In genomic region chr2:160420711-160421110, GRCh38 we compare ENCODE assay signal across 17 cellular contexts.
A peak's percentile ranks its signal among the peaks of the same experiment; 100 is the strongest.
DNase-seq lines count a peak whose midpoint lies in the region; ATAC-seq, FAIRE-seq and TF ChIP-seq lines count a peak whose summit lies in the region.
"Had no signal": no experiment of that assay in that cellular context is flagged by ENCODE, and none has a peak within 500 bp of the region (broad histone marks: within the 10 kb centered on the region; RNA-seq: fewer than 3 reads in every experiment).

No MANE protein-coding gene starts in this region.

- H4K20me1 ChIP-seq in astrocyte (ENCODE audit: insufficient read depth, low read length) (no peaks in the 10 kb centered on the region), smooth muscle cell (ENCODE audit: low read depth) (peaks cover 7% of the 10 kb centered on the region)

- H3K9ac ChIP-seq in astrocyte (ENCODE audit: low read length) (no peak overlapping the region), smooth muscle cell (ENCODE audit: low read depth) (peak overlapping the region; percentile 35)

- FAIRE-seq in astrocyte (lab: Jason Lieb, UNC), result peak; percentile 20
- FAIRE-seq: HTR-8/SVneo had no signal

- peaks cover 23% of the 10 kb centered on the region for H3F3A ChIP-seq in smooth muscle cell (ENCODE audit: low read depth)

- H3K4me3 Mint-ChIP-seq in astrocyte (ENCODE audit: unreplicated experiment), result no peak overlapping the region
- H3K4me3 Mint-ChIP-seq: activated naive CD4-positive, alpha-beta T cell treated with anti-CD3 and anti-CD28 coated beads, Interleukin-2, amount 10 ng/mL, durations not matched to agents 7 days and 5 days; neural crest cell had no signal

- peaks cover 0 to 5% of the 10 kb centered on the region in 2 donors for H3K9me3 Mint-ChIP-seq in activated naive CD4-positive, alpha-beta T cell treated with anti-CD3 and anti-CD28 coated beads, Interleukin-2, amount 50 U/mL, for 72 hours
- H3K9me3 Mint-ChIP-seq in astrocyte (ENCODE audit: unreplicated experiment), result no peaks in the 10 kb centered on the region
- H3K9me3 Mint-ChIP-seq: neural crest cell, T-cell had no signal

- peak overlapping the region; percentile 55 for H3K27ac ChIP-seq in KOPT-K1 (ENCODE audit: low read depth, low read length, poor library complexity, severe bottlenecking)
- H3K27ac ChIP-seq in astrocyte (ENCODE audit: low read depth, low read length), result no peak overlapping the region
- peak overlapping the region; percentile 98 for H3K27ac ChIP-seq in smooth muscle cell (ENCODE audit: low read depth)
- H3K27ac ChIP-seq: cardiac muscle cell had no signal

- H3K27ac Mint-ChIP-seq in activated naive CD4-positive, alpha-beta T cell treated with anti-CD3 and anti-CD28 coated beads, Interleukin-2, amount 50 U/mL, for 72 hours, result peak overlapping the region; percentile 29 to 63
- H3K27ac Mint-ChIP-seq in astrocyte (ENCODE audit: unreplicated experiment), result no peak overlapping the region
- H3K27ac Mint-ChIP-seq: activated naive CD4-positive, alpha-beta T cell treated with anti-CD3 and anti-CD28 coated beads, Interleukin-2, amount 10 ng/mL, durations not matched to agents 7 days and 5 days had no signal

- peaks cover 6% of the 10 kb centered on the region for H3K79me2 ChIP-seq in astrocyte (ENCODE audit: insufficient read depth, low read length)
- peaks cover 68% of the 10 kb centered on the region for H3K79me2 ChIP-seq in smooth muscle cell (ENCODE audit: low read depth)

- H2AFZ ChIP-seq in astrocyte (ENCODE audit: low read depth, low read length), result no peak overlapping the region
- no peak overlapping the region for H2AFZ ChIP-seq in smooth muscle cell (ENCODE audit: low read depth)

- H3K27me3 Mint-ChIP-seq in astrocyte (ENCODE audit: low read depth, unreplicated experiment), result no peaks in the 10 kb centered on the region
- H3K27me3 Mint-ChIP-seq: activated naive CD4-positive, alpha-beta T cell treated with anti-CD3 and anti-CD28 coated beads, Interleukin-2, amount 10 ng/mL, durations not matched to agents 7 days and 5 days; T-cell had no signal

- peaks cover 32% of the 10 kb centered on the region for H3K4me1 ChIP-seq in astrocyte (ENCODE audit: insufficient read depth, low read length)
- H3K4me1 ChIP-seq in smooth muscle cell (ENCODE audit: low read depth), result peaks cover 41% of the 10 kb centered on the region

- H3K27me3 ChIP-seq in astrocyte (ENCODE audit: insufficient read depth, low read length) (no peaks in the 10 kb centered on the region), smooth muscle cell (ENCODE audit: low read depth) (no peaks in the 10 kb centered on the region)
- H3K27me3 ChIP-seq: cardiac muscle cell, stomach, vagina had no signal

- H3K9me3 ChIP-seq in KOPT-K1 (ENCODE audit: insufficient read depth, low read length, poor library complexity, severe bottlenecking), result no peaks in the 10 kb centered on the region
- H3K9me3 ChIP-seq in astrocyte (ENCODE audit: insufficient read depth, low read depth, low read length), result no peaks in the 10 kb centered on the region
- no peaks in the 10 kb centered on the region for H3K9me3 ChIP-seq in smooth muscle cell (replicated peaks; ENCODE audit: low read depth)
- H3K9me3 ChIP-seq: stomach, vagina had no signal

- H3K4me3 ChIP-seq in astrocyte (ENCODE audit: insufficient read depth, low read depth, low read length) (no peak overlapping the region), smooth muscle cell (no peak overlapping the region)
- H3K4me3 ChIP-seq: cardiac muscle cell, stomach, vagina had no signal

- H3K36me3 Mint-ChIP-seq in activated naive CD4-positive, alpha-beta T cell treated with anti-CD3 and anti-CD28 coated beads, Interleukin-2, amount 50 U/mL, for 72 hours, result peaks cover 0 to 20% of the 10 kb centered on the region in 2 donors
- H3K36me3 Mint-ChIP-seq in astrocyte (ENCODE audit: low read depth, unreplicated experiment), result peaks cover 4% of the 10 kb centered on the region

- no peak overlapping the region for H3K4me2 ChIP-seq in astrocyte (ENCODE audit: low read length)
- peak overlapping the region; percentile 77 for H3K4me2 ChIP-seq in smooth muscle cell

- H3K4me1 Mint-ChIP-seq in astrocyte (ENCODE audit: low read depth, unreplicated experiment), result peaks cover 67% of the 10 kb centered on the region

- no peak for ATAC-seq in activated naive CD4-positive, alpha-beta T cell treated with anti-CD3 and anti-CD28 coated beads, Interleukin-2, amount 50 U/mL, for 72 hours
- ATAC-seq in GM21576 (IDR thresholded peaks at IDR 0.05; ENCODE audit: unreplicated experiment), result no peak
- ATAC-seq: esophagus mucosa, T-cell had no signal

- TF ChIP-seq CTCF in astrocyte (IDR thresholded peaks at IDR 0.05; ENCODE audit: insufficient read depth, low read depth, low read length), result no peak
- no peak for TF ChIP-seq CTCF in smooth muscle cell (IDR thresholded peaks at IDR 0.05; ENCODE audit: borderline replicate concordance, insufficient read depth, poor library complexity, severe bottlenecking)

- WGBS in smooth muscle cell (ENCODE audit: low lambda C conversion rate), result 78% methylated on average over 4 of the region's 4 CpGs

- DNase-seq in activated naive CD4-positive, alpha-beta T cell treated with anti-CD3 and anti-CD28 coated beads, Interleukin-2, amount 50 U/mL, for 72 hours (ENCODE audit: low spot score in 2 of 2), result no peak
- no peak for DNase-seq in activated naive CD4-positive, alpha-beta T cell (lab: John Stamatoyannopoulos, UW)
- DNase-seq in astrocyte (ENCODE audit: low read depth) (no peak), smooth muscle cell (lab: John Stamatoyannopoulos, UW; ENCODE audit: unreplicated experiment) (no peak), GOT3 (lab: John Stamatoyannopoulos, UW) (no peak), NCI-H1417 (lab: John Stamatoyannopoulos, UW) (no peak)
- DNase-seq: activated naive CD4-positive, alpha-beta T cell treated with anti-CD3 and anti-CD28 coated beads, Interleukin-2, amount 10 ng/mL, durations not matched to agents 7 days and 5 days; NCI-H1694 treated with DMSO at 0.1 percent for 48 hours; stomach; T-cell had no signal

- H3K36me3 ChIP-seq in KOPT-K1 (ENCODE audit: insufficient read depth, low read length), result no peaks in the 10 kb centered on the region
- no peaks in the 10 kb centered on the region for H3K36me3 ChIP-seq in astrocyte (ENCODE audit: insufficient read depth, low read length)
- H3K36me3 ChIP-seq in smooth muscle cell (ENCODE audit: low read depth), result no peaks in the 10 kb centered on the region
- H3K36me3 ChIP-seq: cardiac muscle cell, stomach, vagina had no signal
